ENCODE assay signal across 8 cellular contexts in the genomic region with DNA sequence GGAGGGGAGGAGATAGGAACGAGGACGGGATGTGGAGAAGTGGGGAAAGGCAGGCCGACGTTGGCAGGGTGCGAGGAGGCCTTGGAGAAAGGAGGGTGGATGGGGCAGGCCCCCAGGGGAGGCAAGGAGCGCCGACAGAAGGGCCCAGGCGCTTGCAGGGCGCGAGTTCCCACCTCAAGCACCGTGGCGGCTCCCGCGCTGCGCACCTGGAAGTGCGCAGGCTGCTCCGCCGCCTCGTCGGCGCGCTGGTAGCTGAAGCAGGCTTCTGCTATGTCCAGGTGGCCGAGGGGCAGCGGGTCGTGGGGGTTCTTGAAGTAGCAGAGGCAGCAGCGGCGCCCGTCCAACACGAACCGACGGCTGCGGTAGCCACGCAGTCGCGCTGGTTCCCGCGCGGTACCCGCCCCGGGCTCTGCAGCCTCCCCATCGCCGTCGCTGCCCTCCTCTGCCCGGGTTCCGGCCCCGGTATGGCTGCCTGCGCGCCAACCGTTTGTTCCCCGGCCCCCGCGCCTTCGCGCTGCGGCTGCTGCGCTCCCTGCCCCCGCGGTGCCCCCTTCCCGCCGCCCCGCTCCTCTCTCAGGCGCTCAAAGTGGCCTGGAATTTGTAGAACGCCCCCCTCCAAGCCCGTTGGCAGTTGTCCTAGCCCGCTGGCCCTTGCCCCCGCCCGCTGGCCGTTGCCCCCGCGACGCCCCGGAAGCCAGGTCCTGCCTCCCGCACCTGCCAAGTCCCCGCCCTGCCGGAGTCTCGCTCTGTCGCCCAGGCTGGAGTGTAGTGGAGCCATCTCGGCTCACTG. TPM values are rescaled to one million over a fixed set of nuclear protein-coding genes. Genes with fewer than 3 reads are reported as not detected.
DNase-seq lines count a peak whose midpoint lies in the region; ATAC-seq and TF ChIP-seq lines count a peak whose summit lies in the region.

No MANE protein-coding gene starts in this region.

- H3K36me3 Mint-ChIP-seq in activated naive CD4-positive, alpha-beta T cell treated with anti-CD3 and anti-CD28 coated beads, Interleukin-2, amount 50 U/mL, for 24 hours: peaks cover 3% of the 10 kb centered on the region

- no peaks in the 10 kb centered on the region for H3K27me3 Mint-ChIP-seq in activated naive CD4-positive, alpha-beta T cell treated with anti-CD3 and anti-CD28 coated beads, Interleukin-2, amount 50 U/mL, for 24 hours

- no peak for TF ChIP-seq CTCF in right atrium auricular region (IDR thresholded peaks at IDR 0.05)

- DNase-seq in EL (peak; percentile 56), SK-N-DZ (ENCODE audit: low spot score) (peak; percentile 67), right atrium auricular region (ENCODE audit: low spot score) (peak; percentile 63), sciatic nerve (ENCODE audit: low spot score) (peak; percentile 74), NCI-H446 treated with DMSO at 0.1 percent for 48 hours (lab: John Stamatoyannopoulos, UW) (no peak)
- peak; percentile 35 for DNase-seq in Jurkat, Clone E6-1 (ENCODE audit: low read depth, low spot score)

- H3K4me3 Mint-ChIP-seq in activated naive CD4-positive, alpha-beta T cell treated with anti-CD3 and anti-CD28 coated beads, Interleukin-2, amount 50 U/mL, for 24 hours: peak overlapping the region; percentile 99

- ATAC-seq in GM21723 (IDR thresholded peaks at IDR 0.05; ENCODE audit: unreplicated experiment): peak; percentile 74
- ATAC-seq in sciatic nerve: peak; percentile 72

- H3K36me3 ChIP-seq in right atrium auricular region: no peaks in the 10 kb centered on the region

- peak overlapping the region; percentile 73 for H3K4me3 ChIP-seq in Jurkat, Clone E6-1 (ENCODE audit: low read length)
- H3K4me3 ChIP-seq in right atrium auricular region: peak overlapping the region; percentile 68 to 83

- H3K9me3 Mint-ChIP-seq in activated naive CD4-positive, alpha-beta T cell treated with anti-CD3 and anti-CD28 coated beads, Interleukin-2, amount 50 U/mL, for 24 hours: no peaks in the 10 kb centered on the region

- peak overlapping the region; percentile 99 for H3K27ac Mint-ChIP-seq in activated naive CD4-positive, alpha-beta T cell treated with anti-CD3 and anti-CD28 coated beads, Interleukin-2, amount 50 U/mL, for 24 hours

- H3K4me1 Mint-ChIP-seq in activated naive CD4-positive, alpha-beta T cell treated with anti-CD3 and anti-CD28 coated beads, Interleukin-2, amount 50 U/mL, for 24 hours: peaks cover 39% of the 10 kb centered on the region

- H3K4me1 ChIP-seq in right atrium auricular region: peaks cover 0 to 26% of the 10 kb centered on the region in 2 donors

- H3K9me3 ChIP-seq in right atrium auricular region: no peaks in the 10 kb centered on the region

- H3K27me3 ChIP-seq in right atrium auricular region: no peaks in the 10 kb centered on the region

- peak overlapping the region; percentile 74 to 75 for H3K27ac ChIP-seq in right atrium auricular region

- intact Hi-C loops in sciatic nerve (cut with DNase I): no loop called here

RNA-seq across cellular contexts. Expression of a gene that starts 1.1 kb away (rescaled TPM):
- 34.2 TPM for polyA plus RNA-seq in Jurkat, Clone E6-1 (2012; ENCODE audit: insufficient read depth, insufficient read length)
- polyA plus RNA-seq in SK-N-DZ (2014; cell fraction: cytosol; rRNA removed): 63.2 and 71.9 TPM in 2 replicates
- polyA plus RNA-seq in SK-N-DZ (2014; cell fraction: nucleus; rRNA removed): 44.6 and 76.2 TPM in 2 replicates
- total RNA-seq in right atrium auricular region (10 to 100 TPM; 12.1 to 19.4 TPM), sciatic nerve (32.3 TPM)

RNA-seq across cellular contexts. Expression of a gene that starts 56.9 kb away (rescaled TPM):
- 6.3 TPM for polyA plus RNA-seq in Jurkat, Clone E6-1 (2012; ENCODE audit: insufficient read depth, insufficient read length)
- 14.0 and 19.6 TPM in 2 replicates for polyA plus RNA-seq in SK-N-DZ (2014; cell fraction: cytosol; rRNA removed)
- 7.6 and 12.6 TPM in 2 replicates for polyA plus RNA-seq in SK-N-DZ (2014; cell fraction: nucleus; rRNA removed)
- 10 to 100 TPM; 15.4 to 19.0 TPM for total RNA-seq in right atrium auricular region
- total RNA-seq in sciatic nerve: 40.4 TPM
